8 cellular contexts compared by ENCODE assay signal in genomic region chr1:232635778-232636356, GRCh38. TPM values are rescaled to one million over a fixed set of nuclear protein-coding genes. Genes with fewer than 3 reads are reported as not detected.
DNase-seq lines count a peak whose midpoint lies in the region; ATAC-seq, FAIRE-seq and TF ChIP-seq lines count a peak whose summit lies in the region.

No MANE protein-coding gene starts in this region.

- H3K27me3 ChIP-seq in OCI-LY1 (ENCODE audit: insufficient read depth, low read length), result no peaks in the 10 kb centered on the region
- H3K27me3 ChIP-seq in lung (ENCODE audit: control insufficient read depth, insufficient read depth), result no peaks in the 10 kb centered on the region

- WGBS in lung, 2 donors, result 1 to 2% methylated on average over 3 of the region's 3 CpGs

- no peak overlapping the region for H2AFZ ChIP-seq in OCI-LY1 (ENCODE audit: low read length)

- H3K9me3 ChIP-seq in OCI-LY1 (ENCODE audit: low read length) (no peaks in the 10 kb centered on the region), lung (ENCODE audit: control insufficient read depth in 2 of 2, insufficient read depth in 1 of 2, low read length in 1 of 2) (no peaks in the 10 kb centered on the region)

- H4K20me1 ChIP-seq in OCI-LY1 (ENCODE audit: insufficient read depth, low read length), result no peaks in the 10 kb centered on the region

- no peak overlapping the region for H3K4me2 ChIP-seq in OCI-LY1 (ENCODE audit: low read length)

- peak; percentile 78 for ATAC-seq in GM21423 (IDR thresholded peaks at IDR 0.05; ENCODE audit: unreplicated experiment)
- peak; percentile 44 for ATAC-seq in lung (ENCODE audit: insufficient read depth, low FRiP score)
- no peak for ATAC-seq in GM19324 (IDR thresholded peaks at IDR 0.05; ENCODE audit: low FRiP score, unreplicated experiment)

- no peaks in the 10 kb centered on the region for H3K9me2 ChIP-seq in OCI-LY1 (ENCODE audit: low read depth, low read length)

- H3K4me3 ChIP-seq in OCI-LY1 (ENCODE audit: low read depth, low read length, poor library complexity, severe bottlenecking), result no peak overlapping the region
- H3K4me3 ChIP-seq in lung, result no peak overlapping the region

- peak; percentile 33 for FAIRE-seq in colon (lab: Jason Lieb, UNC)

- DNase-seq in DMS79 (lab: John Stamatoyannopoulos, UW), result peak; percentile 27
- DNase-seq in HuH-7.5 (ENCODE audit: low spot score), result peak; percentile 55
- no peak for DNase-seq in lung (ENCODE audit: low spot score)
- DNase-seq in activated gamma-delta T cell (lab: John Stamatoyannopoulos, UW), result no peak

- H3K36me3 ChIP-seq in OCI-LY1 (ENCODE audit: insufficient read depth, low read length) (no peaks in the 10 kb centered on the region), lung (ENCODE audit: control insufficient read depth in 2 of 2, insufficient read depth in 2 of 2, low read length in 2 of 2) (no peaks in the 10 kb centered on the region)

- no peaks in the 10 kb centered on the region for H3K79me2 ChIP-seq in OCI-LY1 (ENCODE audit: insufficient read depth, low read length)

- H3F3A ChIP-seq in OCI-LY1 (ENCODE audit: insufficient read depth, low read length), result no peaks in the 10 kb centered on the region

- H3K4me1 ChIP-seq in OCI-LY1 (ENCODE audit: insufficient read depth, low read length, severe bottlenecking) (no peaks in the 10 kb centered on the region), lung (ENCODE audit: control insufficient read depth in 2 of 2, insufficient read depth in 2 of 2, low read length in 2 of 2) (no peaks in the 10 kb centered on the region)

- TF ChIP-seq CTCF in OCI-LY1 (IDR thresholded peaks at IDR 0.05; ENCODE audit: low read length) (peak; percentile 83), lung (IDR thresholded peaks at IDR 0.05; ENCODE audit: control extremely low read depth, extremely low read depth) (peak; percentile 54)

- H3K9ac ChIP-seq in OCI-LY1 (ENCODE audit: low read length), result no peak overlapping the region

- H3K27ac ChIP-seq in OCI-LY1 (ENCODE audit: low read depth, low read length, poor library complexity, severe bottlenecking) (no peak overlapping the region), lung (ENCODE audit: low read depth in 1 of 2, low read length in 1 of 2) (no peak overlapping the region)

RNA-seq across cellular contexts. Expression of gene SIPA1L2, which starts 5.9 kb away (rescaled TPM):
- 10 to 100 TPM; 27.0 to 60.1 TPM for total RNA-seq in lung
- 10 to 100 TPM in 1 of 2 donors, 1 to 10 TPM in 1; 5.3 to 33.9 TPM for polyA plus RNA-seq in lung

Comparison
In these comparisons a context has a peak if more than half of its experiments do, and no peak if none do; other contexts are left out.
1. DNase-seq: peak in DMS79 (single experiment) and HuH-7.5 (single experiment); none in lung (single experiment) and activated gamma-delta T cell (single experiment).